In genomic region chr2:65395621-65396347, GRCh38 we compare ENCODE assay signal across 15 cellular contexts. TPM values are rescaled to one million over a fixed set of nuclear protein-coding genes. Genes with fewer than 3 reads are reported as not detected.
DNase-seq lines count a peak whose midpoint lies in the region; ATAC-seq and TF ChIP-seq lines count a peak whose summit lies in the region.
"Had no signal": no experiment of that assay in that cellular context is flagged by ENCODE, and none has a peak within 500 bp of the region (broad histone marks: within the 10 kb centered on the region; RNA-seq: fewer than 3 reads in every experiment).

No MANE protein-coding gene starts in this region.

- H3K4me1 ChIP-seq in right lobe of liver (peaks cover 0 to 25% (median 12%) of the 10 kb centered on the region in 4 donors), upper lobe of left lung (peaks cover 14 to 29% (median 25%) of the 10 kb centered on the region in 4 donors)

- H3K27ac ChIP-seq in right lobe of liver (peak overlapping the region; percentile 27 to 48 (median 29)), upper lobe of left lung (peak overlapping the region in 3 of 4 donors; percentile 9 to 42 (median 12)), dorsolateral prefrontal cortex (peak overlapping the region in 5 of 59 donors; percentile 8 to 36 (median 24))
- H3K27ac ChIP-seq: sigmoid colon had no signal

- no peak overlapping the region for H3K4me3 Mint-ChIP-seq in T-helper 1 cell treated with Interleukin-12 subunit alpha and Interleukin-12 subunit beta and Interleukin-4 antibody, amounts not matched to agents 30 μg/mL and 1 μg/mL, for 36 hours
- H3K4me3 Mint-ChIP-seq: nephron had no signal

- DNase-seq in T-helper 1 cell (no peak), right lobe of liver (no peak), upper lobe of left lung (no peak), GM10248 (ENCODE audit: extremely low spot score) (no peak), C1 segment of cervical spinal cord (lab: John Stamatoyannopoulos, UW) (no peak), dorsolateral prefrontal cortex (no peak)
- DNase-seq: activated CD8-positive, alpha-beta memory T cell treated with anti-CD3 and anti-CD28 coated beads for 24 hours; caudate nucleus; heart right ventricle; NCI-H1092 treated with DMSO at 0.1 percent for 48 hours; SHP77; sigmoid colon had no signal

- intact Hi-C loops in right lobe of liver (cut with DNase I) (no loop called here), dorsolateral prefrontal cortex (cut with DNase I) (no loop called here)

- TF ChIP-seq EP300 in upper lobe of left lung (IDR thresholded peaks at IDR 0.05), result no peak

- peaks cover 31% of the 10 kb centered on the region for H3K4me1 Mint-ChIP-seq in T-helper 1 cell treated with Interleukin-12 subunit alpha and Interleukin-12 subunit beta and Interleukin-4 antibody, amounts not matched to agents 30 μg/mL and 1 μg/mL, for 36 hours (ENCODE audit: low read depth)

- no peaks in the 10 kb centered on the region for H3K36me3 ChIP-seq in right lobe of liver
- H3K36me3 ChIP-seq in upper lobe of left lung, result no peaks in the 10 kb centered on the region
- H3K36me3 ChIP-seq: heart right ventricle, sigmoid colon had no signal

- no peaks in the 10 kb centered on the region for H3K27me3 ChIP-seq in right lobe of liver
- H3K27me3 ChIP-seq in upper lobe of left lung, result no peaks in the 10 kb centered on the region
- no peaks in the 10 kb centered on the region for H3K27me3 ChIP-seq in dorsolateral prefrontal cortex
- H3K27me3 ChIP-seq: heart right ventricle, sigmoid colon had no signal

- POLR2A ChIA-PET in GM10248 (lab: Yijun Ruan, JAX), result no interaction called here

- peak overlapping the region; percentile 33 for H3K27ac Mint-ChIP-seq in T-helper 1 cell treated with Interleukin-12 subunit alpha and Interleukin-12 subunit beta and Interleukin-4 antibody, amounts not matched to agents 30 μg/mL and 1 μg/mL, for 36 hours

- TF ChIP-seq CTCF in right lobe of liver (IDR thresholded peaks at IDR 0.05) (no peak), upper lobe of left lung (IDR thresholded peaks at IDR 0.05) (no peak), GM10248 (IDR thresholded peaks at IDR 0.05; ENCODE audit: control extremely low read depth, extremely low read depth, low read depth, missing control alignments) (no peak), dorsolateral prefrontal cortex (IDR thresholded peaks at IDR 0.05 in 54 of 56, conservative IDR thresholded peaks at IDR 0.05 in 2 of 56; ENCODE audit: low read depth in 1 of 56, partially characterized antibody in 56 of 56) (no peak)

- CTCF ChIA-PET in GM10248 (lab: Yijun Ruan, JAX), result interaction anchor here (1.2 to 1.4 kb wide), 2 partner anchors 41 to 331 kb away, joined by 3 read pairs; no protein-coding TSS in a partner anchor

- no peak for TF ChIP-seq POLR2A in right lobe of liver (IDR thresholded peaks at IDR 0.05)
- no peak for TF ChIP-seq POLR2A in upper lobe of left lung (IDR thresholded peaks at IDR 0.05)

- H3K36me3 Mint-ChIP-seq in T-helper 1 cell treated with Interleukin-12 subunit alpha and Interleukin-12 subunit beta and Interleukin-4 antibody, amounts not matched to agents 30 μg/mL and 1 μg/mL, for 36 hours (ENCODE audit: low read depth), result peaks cover 7% of the 10 kb centered on the region

- no peaks in the 10 kb centered on the region for H3K9me3 Mint-ChIP-seq in T-helper 1 cell treated with Interleukin-12 subunit alpha and Interleukin-12 subunit beta and Interleukin-4 antibody, amounts not matched to agents 30 μg/mL and 1 μg/mL, for 36 hours
- H3K9me3 Mint-ChIP-seq: nephron had no signal

- ATAC-seq in right lobe of liver (peak in 2 of 4 donors; percentile 29 to 37), upper lobe of left lung (ENCODE audit: low FRiP score in 2 of 2) (no peak)

- peaks cover 3% of the 10 kb centered on the region for H3K27me3 Mint-ChIP-seq in T-helper 1 cell treated with Interleukin-12 subunit alpha and Interleukin-12 subunit beta and Interleukin-4 antibody, amounts not matched to agents 30 μg/mL and 1 μg/mL, for 36 hours (ENCODE audit: low read depth)

- 62% methylated on average over 5 of the region's 5 CpGs for WGBS in right lobe of liver (ENCODE audit: insufficient coverage, low coverage, low lambda C conversion rate, missing lambda C conversion rate)
- WGBS in upper lobe of left lung, 2 donors, result 80 to 86% methylated on average over 5 of the region's 5 CpGs

- H3K9me3 ChIP-seq in right lobe of liver (no peaks in the 10 kb centered on the region), upper lobe of left lung (no peaks in the 10 kb centered on the region)
- H3K9me3 ChIP-seq: heart right ventricle, sigmoid colon had no signal

- no peak overlapping the region for H3K4me3 ChIP-seq in right lobe of liver
- H3K4me3 ChIP-seq in upper lobe of left lung, result no peak overlapping the region
- H3K4me3 ChIP-seq in dorsolateral prefrontal cortex, result no peak overlapping the region
- H3K4me3 ChIP-seq: heart right ventricle, sigmoid colon had no signal

TF ChIP-seq in PFSK-1, 5 proteins besides CTCF, POLR2A, EP300 and RAD21:
- TF ChIP-seq TAF1 (IDR thresholded peaks at IDR 0.05; ENCODE audit: borderline replicate concordance, insufficient read depth, low read length) (no peak), POLR2AphosphoS5 (IDR thresholded peaks at IDR 0.05; ENCODE audit: low read depth, low read length) (0 out of 2 replicates have a peak, but pooled peaks have one; percentile 15)

RNA-seq across cellular contexts. Expression of gene SPRED2, which starts 36.6 kb away (rescaled TPM):
- 79.9 TPM for polyA plus RNA-seq in PFSK-1 (2012; ENCODE audit: insufficient read length, low read depth)
- total RNA-seq in right lobe of liver (10 to 100 TPM; 11.0 to 22.5 (median 15.2) TPM), upper lobe of left lung (10 to 100 TPM; 15.7 to 53.0 (median 38.1) TPM), dorsolateral prefrontal cortex (10 to 100 TPM; 28.2 to 82.4 (median 50.7) TPM)
